ENCODE assay signal across 23 cellular contexts in the genomic region with DNA sequence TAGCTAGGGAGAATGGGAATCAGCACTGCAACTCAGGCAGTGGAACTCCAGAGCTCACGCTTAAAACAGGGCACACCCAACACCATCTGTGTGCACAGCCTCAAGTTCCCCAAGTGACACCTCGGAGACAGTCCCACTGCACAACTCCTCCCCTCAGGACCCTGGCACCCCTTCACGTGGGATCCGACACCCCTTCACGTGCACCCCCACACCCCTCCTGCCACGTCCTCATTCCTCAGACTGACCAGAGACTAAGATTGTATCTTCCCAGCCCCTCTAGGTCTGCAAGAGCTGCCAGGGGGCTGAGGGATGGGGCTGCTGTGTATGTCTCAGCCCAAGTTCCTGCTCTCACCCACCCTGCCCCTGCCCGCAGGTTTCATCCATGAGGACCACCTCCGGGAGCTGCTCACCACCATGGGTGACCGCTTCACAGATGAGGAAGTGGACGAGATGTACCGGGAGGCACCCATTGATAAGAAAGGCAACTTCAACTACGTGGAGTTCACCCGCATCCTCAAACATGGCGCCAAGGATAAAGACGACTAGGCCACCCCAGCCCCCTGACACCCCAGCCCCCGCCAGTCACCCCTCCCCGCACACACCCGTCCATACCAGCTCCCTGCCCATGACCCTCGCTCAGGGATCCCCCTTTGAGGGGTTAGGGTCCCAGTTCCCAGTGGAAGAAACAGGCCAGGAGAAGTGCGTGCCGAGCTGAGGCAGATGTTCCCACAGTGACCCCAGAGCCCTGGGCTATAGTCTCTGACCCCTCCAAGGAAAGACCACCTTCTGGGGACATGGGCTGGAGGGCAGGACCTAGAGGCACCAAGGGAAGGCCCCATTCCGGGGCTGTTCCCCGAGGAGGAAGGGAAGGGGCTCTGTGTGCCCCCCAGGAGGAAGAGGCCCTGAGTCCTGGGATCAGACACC. TPM values are rescaled to one million over a fixed set of nuclear protein-coding genes. Genes with fewer than 3 reads are reported as not detected.
A peak's percentile ranks its signal among the peaks of the same experiment; 100 is the strongest.
DNase-seq lines count a peak whose midpoint lies in the region; ATAC-seq and TF ChIP-seq lines count a peak whose summit lies in the region.
"Had no signal": no experiment of that assay in that cellular context is flagged by ENCODE, and none has a peak within 500 bp of the region (broad histone marks: within the 10 kb centered on the region; RNA-seq: fewer than 3 reads in every experiment).

No MANE protein-coding gene starts in this region.

- H2AFZ ChIP-seq in PC-3 (ENCODE audit: low read length): no peak overlapping the region

- no peak for TF ChIP-seq EP300 in esophagus muscularis mucosa (IDR thresholded peaks at IDR 0.05)
- TF ChIP-seq EP300 in sigmoid colon (IDR thresholded peaks at IDR 0.05): no peak

- TF ChIP-seq CTCF in PC-3 (conservative IDR thresholded peaks at IDR 0.05; ENCODE audit: low read depth, low read length) (no peak), esophagus muscularis mucosa (IDR thresholded peaks at IDR 0.05) (no peak), sigmoid colon (IDR thresholded peaks at IDR 0.05) (no peak)

- H3K9me2 ChIP-seq in PC-3 (replicated peaks; ENCODE audit: low read length): no peaks in the 10 kb centered on the region

- CTCF ChIA-PET in PC-3 (lab: Charles Lee): no interaction called here

- no peak overlapping the region for H3K9ac ChIP-seq in PC-3 (ENCODE audit: low read length)

- H3K4me1 Mint-ChIP-seq in naive thymus-derived CD8-positive, alpha-beta T cell: peaks cover 0 to 5% (median 2%) of the 10 kb centered on the region in 4 donors
- H3K4me1 Mint-ChIP-seq: activated naive CD4-positive, alpha-beta T cell treated with anti-CD3 and anti-CD28 coated beads, Interleukin-2, amount 10 ng/mL, durations not matched to agents 7 days and 5 days; memory B cell had no signal

- no peaks in the 10 kb centered on the region for H3K79me2 ChIP-seq in PC-3 (ENCODE audit: low read length)

- POLR2A ChIA-PET in PC-3 (lab: Charles Lee; ENCODE audit: unreplicated experiment): no interaction called here
- POLR2A ChIA-PET in naive thymus-derived CD8-positive, alpha-beta T cell (lab: Charles Lee): no interaction called here

- H3K9me3 Mint-ChIP-seq in naive thymus-derived CD8-positive, alpha-beta T cell: no peaks in the 10 kb centered on the region
- H3K9me3 Mint-ChIP-seq: activated CD4-positive, alpha-beta memory T cell treated with anti-CD3 and anti-CD28 coated beads for 36 hours; activated naive CD4-positive, alpha-beta T cell treated with anti-CD3 and anti-CD28 coated beads, Interleukin-2, amount 10 ng/mL, durations not matched to agents 7 days and 5 days; activated T-cell treated with anti-CD3 and anti-CD28 coated beads, Interleukin-2, amount 50 U/mL, for 4 hours; CD4-positive, alpha-beta T cell; memory B cell; natural killer cell treated with Interleukin-12 subunit alpha and Interleukin-12 subunit beta and Interleukin-15 and Interleukin-18, amount 100 ng/mL, for 72 hours; stimulated activated memory B cell treated with anti-CD40 and anti-IgM and Interleukin-4, amounts not matched to agents 10 μg/mL and 1 μg/mL and 100 μg/mL, for 72 hours; type B pancreatic cell had no signal

- no peak overlapping the region for H3K4me3 Mint-ChIP-seq in naive thymus-derived CD8-positive, alpha-beta T cell
- H3K4me3 Mint-ChIP-seq: activated CD4-positive, alpha-beta memory T cell treated with anti-CD3 and anti-CD28 coated beads for 36 hours; activated naive CD4-positive, alpha-beta T cell treated with anti-CD3 and anti-CD28 coated beads, Interleukin-2, amount 10 ng/mL, durations not matched to agents 7 days and 5 days; activated T-cell treated with anti-CD3 and anti-CD28 coated beads, Interleukin-2, amount 50 U/mL, for 4 hours; CD4-positive, alpha-beta T cell; memory B cell; natural killer cell treated with Interleukin-12 subunit alpha and Interleukin-12 subunit beta and Interleukin-15 and Interleukin-18, amount 100 ng/mL, for 72 hours; stimulated activated memory B cell treated with anti-CD40 and anti-IgM and Interleukin-4, amounts not matched to agents 10 μg/mL and 1 μg/mL and 100 μg/mL, for 72 hours; type B pancreatic cell had no signal

- WGBS in esophagus muscularis mucosa: 61% methylated on average over 22 of the region's 23 CpGs
- 88 to 90% methylated on average over 23 of the region's 23 CpGs for WGBS in sigmoid colon, 2 donors

- DNase-seq in D341Med (ENCODE audit: low spot score) (peak; percentile 24), PC-3 (no peak), esophagus muscularis mucosa (ENCODE audit: extremely low spot score) (no peak), sigmoid colon (peak; percentile 72), foreskin melanocyte (no peak), anterior cingulate cortex (lab: John Stamatoyannopoulos, UW) (no peak), head of caudate nucleus (no peak)
- DNase-seq in naive thymus-derived CD8-positive, alpha-beta T cell: no peak
- DNase-seq: activated naive CD4-positive, alpha-beta T cell treated with anti-CD3 and anti-CD28 coated beads, Interleukin-2, amount 10 ng/mL, durations not matched to agents 7 days and 5 days; activated T-cell treated with anti-CD3 and anti-CD28 coated beads, Interleukin-2, amount 50 U/mL, for 4 hours; CD4-positive, alpha-beta T cell; DMS79; MM.1S; NCI-H187 treated with DMSO at 0.1 percent for 48 hours; NK-92 treated with Interleukin-12 subunit alpha and Interleukin-12 subunit beta, amount 100 ng/mL, for 24 hours had no signal

- no peak overlapping the region for H3K27ac ChIP-seq in PC-3 (ENCODE audit: low read length)
- H3K27ac ChIP-seq in esophagus muscularis mucosa (replicated peaks in 1 of 4): peak overlapping the region; percentile 70 to 97 (median 88)
- peak overlapping the region; percentile 70 to 100 (median 99) for H3K27ac ChIP-seq in sigmoid colon
- H3K27ac ChIP-seq: prostate gland, RWPE1, VCaP had no signal

- H3K27me3 ChIP-seq in PC-3 (ENCODE audit: low read length) (no peaks in the 10 kb centered on the region), esophagus muscularis mucosa (no peaks in the 10 kb centered on the region), sigmoid colon (no peaks in the 10 kb centered on the region)

- TF ChIP-seq POLR2A in esophagus muscularis mucosa (IDR thresholded peaks at IDR 0.05; ENCODE audit: low read depth): no peak
- TF ChIP-seq POLR2A in sigmoid colon (IDR thresholded peaks at IDR 0.05): no peak

- H3F3A ChIP-seq in PC-3 (ENCODE audit: low read length, unreplicated experiment): no peaks in the 10 kb centered on the region

- no peaks in the 10 kb centered on the region for H3K36me3 Mint-ChIP-seq in naive thymus-derived CD8-positive, alpha-beta T cell
- H3K36me3 Mint-ChIP-seq: activated CD4-positive, alpha-beta memory T cell treated with anti-CD3 and anti-CD28 coated beads for 36 hours; activated naive CD4-positive, alpha-beta T cell treated with anti-CD3 and anti-CD28 coated beads, Interleukin-2, amount 10 ng/mL, durations not matched to agents 7 days and 5 days; memory B cell; natural killer cell treated with Interleukin-12 subunit alpha and Interleukin-12 subunit beta and Interleukin-15 and Interleukin-18, amount 100 ng/mL, for 72 hours; stimulated activated memory B cell treated with anti-CD40 and anti-IgM and Interleukin-4, amounts not matched to agents 10 μg/mL and 1 μg/mL and 100 μg/mL, for 72 hours; type B pancreatic cell had no signal

- BruUV-seq in PC-3 (replicated peaks; lab: Mats Ljungman, UMichigan): TSS peak; percentile 43

- H3K4me1 ChIP-seq in PC-3 (ENCODE audit: insufficient read depth, low read length): no peaks in the 10 kb centered on the region
- peaks cover 41 to 78% (median 74%) of the 10 kb centered on the region in 4 donors for H3K4me1 ChIP-seq in esophagus muscularis mucosa
- peaks cover 2 to 68% (median 47%) of the 10 kb centered on the region in 4 donors for H3K4me1 ChIP-seq in sigmoid colon
- H3K4me1 ChIP-seq: prostate gland had no signal

- H3K27me3 Mint-ChIP-seq in naive thymus-derived CD8-positive, alpha-beta T cell: no peaks in the 10 kb centered on the region
- H3K27me3 Mint-ChIP-seq: activated CD4-positive, alpha-beta memory T cell treated with anti-CD3 and anti-CD28 coated beads for 36 hours; activated naive CD4-positive, alpha-beta T cell treated with anti-CD3 and anti-CD28 coated beads, Interleukin-2, amount 10 ng/mL, durations not matched to agents 7 days and 5 days; CD4-positive, alpha-beta T cell; memory B cell; natural killer cell treated with Interleukin-12 subunit alpha and Interleukin-12 subunit beta and Interleukin-15 and Interleukin-18, amount 100 ng/mL, for 72 hours; stimulated activated memory B cell treated with anti-CD40 and anti-IgM and Interleukin-4, amounts not matched to agents 10 μg/mL and 1 μg/mL and 100 μg/mL, for 72 hours; type B pancreatic cell had no signal

- no peak overlapping the region for H3K4me2 ChIP-seq in PC-3 (ENCODE audit: low read length)

- H3K9me3 ChIP-seq in PC-3 (ENCODE audit: low read length) (no peaks in the 10 kb centered on the region), esophagus muscularis mucosa (no peaks in the 10 kb centered on the region), sigmoid colon (no peaks in the 10 kb centered on the region)
- H3K9me3 ChIP-seq: prostate gland had no signal

- H3K36me3 ChIP-seq in PC-3 (ENCODE audit: low read depth, low read length) (no peaks in the 10 kb centered on the region), esophagus muscularis mucosa (peaks cover 28 to 54% (median 53%) of the 10 kb centered on the region in 4 donors), sigmoid colon (peaks cover 21 to 54% (median 46%) of the 10 kb centered on the region in 4 donors)
- H3K36me3 ChIP-seq: prostate gland had no signal

- no peaks in the 10 kb centered on the region for H4K20me1 ChIP-seq in PC-3 (ENCODE audit: low read length)

- no peak overlapping the region for H3K27ac Mint-ChIP-seq in naive thymus-derived CD8-positive, alpha-beta T cell
- H3K27ac Mint-ChIP-seq: activated CD4-positive, alpha-beta memory T cell treated with anti-CD3 and anti-CD28 coated beads for 36 hours; activated naive CD4-positive, alpha-beta T cell treated with anti-CD3 and anti-CD28 coated beads, Interleukin-2, amount 10 ng/mL, durations not matched to agents 7 days and 5 days; CD4-positive, alpha-beta T cell; natural killer cell treated with Interleukin-12 subunit alpha and Interleukin-12 subunit beta and Interleukin-15 and Interleukin-18, amount 100 ng/mL, for 72 hours; stimulated activated memory B cell treated with anti-CD40 and anti-IgM and Interleukin-4, amounts not matched to agents 10 μg/mL and 1 μg/mL and 100 μg/mL, for 72 hours; type B pancreatic cell had no signal

- no peak overlapping the region for H3K4me3 ChIP-seq in PC-3 (ENCODE audit: low read length)
- H3K4me3 ChIP-seq in esophagus muscularis mucosa: no peak overlapping the region
- H3K4me3 ChIP-seq in sigmoid colon: no peak overlapping the region
- H3K4me3 ChIP-seq: prostate gland had no signal

- ATAC-seq in PC-3: no peak
- ATAC-seq in naive thymus-derived CD8-positive, alpha-beta T cell: no peak
- ATAC-seq: activated T-cell treated with anti-CD3 and anti-CD28 coated beads, Interleukin-2, amount 50 U/mL, for 4 hours had no signal

- intact Hi-C loops in PC-3 (cut with micrococcal nuclease) (no loop called here), esophagus muscularis mucosa (cut with DNase I) (no loop called here), sigmoid colon (cut with DNase I) (no loop called here), head of caudate nucleus (cut with DNase I) (no loop called here)

RNA-seq across cellular contexts. Expression of gene MYL9, which starts 7.6 kb away (rescaled TPM):
- total RNA-seq in PC-3 (2014; rRNA removed) (10.8 and 12.0 TPM in 2 replicates), esophagus muscularis mucosa (1,000 to 10,000 TPM; 2,169 to 3,466 (median 2,516) TPM), sigmoid colon (1,000 to 10,000 TPM; 1,167 to 2,082 (median 1,738) TPM)
- 100 to 1,000 TPM in 2 of 3 donors, 10 to 100 TPM in 1; 26.4 to 168 (median 105) TPM for polyA plus RNA-seq in sigmoid colon
- total RNA-seq in naive thymus-derived CD8-positive, alpha-beta T cell: not detected
- polyA plus RNA-seq in naive thymus-derived CD8-positive, alpha-beta T cell: under 1 TPM in 1 of 3 donors, not detected in 2; 0.05 TPM
- total RNA-seq: CD4-positive, alpha-beta T cell had no signal

RNA-seq across cellular contexts. Expression of gene TGIF2, which starts 24.4 kb away (rescaled TPM):
- total RNA-seq in PC-3 (2014; rRNA removed) (15.2 and 15.7 TPM in 2 replicates), esophagus muscularis mucosa (10 to 100 TPM in 2 of 4 donors, 1 to 10 TPM in 2; 5.8 to 18.5 (median 10.6) TPM), sigmoid colon (10 to 100 TPM in 3 of 4 donors, 1 to 10 TPM in 1; 8.9 to 13.6 (median 11.1) TPM)
- 10 to 100 TPM in 1 of 3 donors, 1 to 10 TPM in 2; 2.1 to 10.0 (median 2.4) TPM for polyA plus RNA-seq in sigmoid colon
- total RNA-seq in naive thymus-derived CD8-positive, alpha-beta T cell: 10 to 100 TPM; 37.8 to 38.4 TPM
- 10 to 100 TPM; 25.7 to 36.8 (median 30.8) TPM for polyA plus RNA-seq in naive thymus-derived CD8-positive, alpha-beta T cell

RNA-seq across cellular contexts. Expression of gene RAB5IF, which starts 56.6 kb away (rescaled TPM):
- total RNA-seq in PC-3 (2014; rRNA removed) (217 and 255 TPM in 2 replicates), esophagus muscularis mucosa (10 to 100 TPM; 60.2 to 94.8 (median 81.6) TPM), sigmoid colon (10 to 100 TPM; 58.7 to 85.1 (median 75.7) TPM)
- 100 to 1,000 TPM; 106 to 169 (median 148) TPM for polyA plus RNA-seq in sigmoid colon
- total RNA-seq in naive thymus-derived CD8-positive, alpha-beta T cell: 10 to 100 TPM; 58.1 to 59.7 TPM
- polyA plus RNA-seq in naive thymus-derived CD8-positive, alpha-beta T cell: 100 to 1,000 TPM; 113 to 141 (median 138) TPM

Comparison
In these comparisons a context has a peak if more than half of its experiments do, and no peak if none do; other contexts are left out.
1. DNase-seq: peak in D341Med (single experiment) and sigmoid colon (single experiment); none in PC-3 (single experiment), esophagus muscularis mucosa (single experiment), foreskin melanocyte (single experiment), anterior cingulate cortex (0 of 58), head of caudate nucleus (0 of 42) and naive thymus-derived CD8-positive, alpha-beta T cell (0 of 10).
2. RNA of gene MYL9, which starts 7.6 kb away (total RNA-seq): 2,169 to 3,466 TPM in esophagus muscularis mucosa and 1,167 to 2,082 TPM in sigmoid colon; 10.8 to 12.0 TPM in PC-3 and not detected in naive thymus-derived CD8-positive, alpha-beta T cell; every median in the first group is over 10 times any median in the second.